In the genomic region with DNA sequence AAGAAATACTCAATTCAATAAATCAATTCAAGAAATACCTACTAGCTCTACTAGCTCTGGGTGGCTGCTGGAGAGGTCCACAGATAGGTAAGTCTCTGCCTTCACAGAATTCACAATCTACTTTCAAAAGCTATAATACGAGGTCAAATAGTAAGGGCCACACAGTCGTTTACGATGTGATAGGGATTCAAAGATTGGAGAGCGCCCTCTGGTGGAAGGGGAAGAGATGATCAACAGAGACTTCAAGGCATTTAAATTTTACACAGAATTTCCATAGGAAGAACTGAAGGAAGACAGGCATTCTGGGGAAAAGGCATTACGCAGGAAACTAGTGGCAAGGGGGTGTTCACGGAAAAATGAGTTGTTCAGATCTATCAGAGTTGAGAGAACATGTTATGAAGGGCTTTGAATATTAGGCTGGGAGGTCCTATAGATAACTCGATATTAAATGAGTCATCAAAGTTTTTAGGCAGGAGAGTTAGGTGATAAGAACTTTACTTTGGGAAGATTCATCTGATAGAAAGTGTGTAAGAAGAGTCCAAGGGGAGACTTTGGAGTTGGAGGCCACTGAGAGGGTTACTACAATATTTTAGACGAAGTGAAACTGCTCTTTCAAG, we compare ENCODE assay signal across 8 cellular contexts.
DNase-seq lines count a peak whose midpoint lies in the region; ATAC-seq and TF ChIP-seq lines count a peak whose summit lies in the region.

No MANE protein-coding gene starts in this region.

- no peak for ATAC-seq in psoas muscle
- ATAC-seq in HG03095 (IDR thresholded peaks at IDR 0.05; ENCODE audit: unreplicated experiment): no peak
- ATAC-seq in HG02938 (IDR thresholded peaks at IDR 0.05; ENCODE audit: unreplicated experiment): no peak

- DNase-seq in DMS114 treated with DMSO at 0.1 percent for 48 hours (lab: John Stamatoyannopoulos, UW; ENCODE audit: unreplicated experiment) (peak; percentile 69), Kasumi-1 (lab: John Stamatoyannopoulos, UW) (peak; percentile 51 to 57), RPMI8226 (peak; percentile 70), foreskin melanocyte (peak; percentile 71), psoas muscle (peak in 1 of 2 donors; percentile 20)
- DNase-seq in activated T-helper 1 cell treated with anti-CD3 and anti-CD28 coated beads, Interleukin-12 subunit alpha, Interleukin-12 subunit beta, Interleukin-2, Interleukin-4 antibody, amounts not matched to agents 30 ng/mL and 10 ng/mL and 1 ng/mL, durations not matched to agents 14 hours and 24 hours and 36 hours (ENCODE audit: low spot score): peak; percentile 40

- H3K36me3 ChIP-seq in psoas muscle (ENCODE audit: insufficient read depth in 1 of 2, low read depth in 1 of 2): no peaks in the 10 kb centered on the region

- H3K9me3 Mint-ChIP-seq in activated T-helper 1 cell treated with anti-CD3 and anti-CD28 coated beads, Interleukin-12 subunit alpha, Interleukin-12 subunit beta, Interleukin-2, Interleukin-4 antibody, amounts not matched to agents 30 ng/mL and 10 ng/mL and 1 ng/mL, durations not matched to agents 14 hours and 24 hours and 36 hours: no peaks in the 10 kb centered on the region

- H3K27ac Mint-ChIP-seq in activated T-helper 1 cell treated with anti-CD3 and anti-CD28 coated beads, Interleukin-12 subunit alpha, Interleukin-12 subunit beta, Interleukin-2, Interleukin-4 antibody, amounts not matched to agents 30 ng/mL and 10 ng/mL and 1 ng/mL, durations not matched to agents 14 hours and 24 hours and 36 hours: no peak overlapping the region

- H3K4me3 Mint-ChIP-seq in activated T-helper 1 cell treated with anti-CD3 and anti-CD28 coated beads, Interleukin-12 subunit alpha, Interleukin-12 subunit beta, Interleukin-2, Interleukin-4 antibody, amounts not matched to agents 30 ng/mL and 10 ng/mL and 1 ng/mL, durations not matched to agents 14 hours and 24 hours and 36 hours: no peak overlapping the region

- intact Hi-C loops in activated T-helper 1 cell treated with anti-CD3 and anti-CD28 coated beads, Interleukin-12 subunit alpha, Interleukin-12 subunit beta, Interleukin-2, Interleukin-4 antibody, amounts not matched to agents 30 ng/mL and 10 ng/mL and 1 ng/mL, durations not matched to agents 14 hours and 24 hours and 36 hours (cut with micrococcal nuclease): loop anchor here (1.0 kb wide), 3 partner anchors 127 to 194 kb away; no protein-coding TSS in a partner anchor
- intact Hi-C loops in psoas muscle (cut with DNase I): loop anchor here (5.0 to 10.0 kb wide), 3 partner anchors 164 to 192 kb away; no protein-coding TSS in a partner anchor

- peaks cover 12% of the 10 kb centered on the region for H3K27me3 Mint-ChIP-seq in activated T-helper 1 cell treated with anti-CD3 and anti-CD28 coated beads, Interleukin-12 subunit alpha, Interleukin-12 subunit beta, Interleukin-2, Interleukin-4 antibody, amounts not matched to agents 30 ng/mL and 10 ng/mL and 1 ng/mL, durations not matched to agents 14 hours and 24 hours and 36 hours (ENCODE audit: insufficient read depth)

- no peak overlapping the region for H3K27ac ChIP-seq in psoas muscle

- peaks cover 7% of the 10 kb centered on the region for H3K4me1 Mint-ChIP-seq in activated T-helper 1 cell treated with anti-CD3 and anti-CD28 coated beads, Interleukin-12 subunit alpha, Interleukin-12 subunit beta, Interleukin-2, Interleukin-4 antibody, amounts not matched to agents 30 ng/mL and 10 ng/mL and 1 ng/mL, durations not matched to agents 14 hours and 24 hours and 36 hours (ENCODE audit: low read depth)

- H3K9me3 ChIP-seq in psoas muscle: no peaks in the 10 kb centered on the region

- H3K4me3 ChIP-seq in psoas muscle: no peak overlapping the region

- H3K4me1 ChIP-seq in psoas muscle: no peaks in the 10 kb centered on the region

- no peaks in the 10 kb centered on the region for H3K27me3 ChIP-seq in psoas muscle (ENCODE audit: insufficient read depth in 3 of 3, low read length in 2 of 3)

- WGBS in psoas muscle, 3 donors: 27 to 33% (median 30%) methylated on average over 8 of the region's 8 CpGs

- peak; percentile 54 for TF ChIP-seq CTCF in psoas muscle (IDR thresholded peaks at IDR 0.05)

- H3K36me3 Mint-ChIP-seq in activated T-helper 1 cell treated with anti-CD3 and anti-CD28 coated beads, Interleukin-12 subunit alpha, Interleukin-12 subunit beta, Interleukin-2, Interleukin-4 antibody, amounts not matched to agents 30 ng/mL and 10 ng/mL and 1 ng/mL, durations not matched to agents 14 hours and 24 hours and 36 hours (ENCODE audit: low read depth): no peaks in the 10 kb centered on the region
